ENCODE assay signal across 8 cellular contexts in genomic region chr1:149812893-149813801, GRCh38. TPM values are rescaled to one million over a fixed set of nuclear protein-coding genes. Genes with fewer than 3 reads are reported as not detected.
DNase-seq lines count a peak whose midpoint lies in the region; ATAC-seq, FAIRE-seq and TF ChIP-seq lines count a peak whose summit lies in the region.
"Not testable (repeated sequence)": the region's sequence is repeated elsewhere in the genome, so short reads cannot be mapped to it uniquely, and the experiment has no call there.

No MANE protein-coding gene starts in this region.

- H2AK5ac ChIP-seq in H1 (ENCODE audit: low read depth, low read length) = not testable (repeated sequence)

- TF ChIP-seq CTCF in H1 (IDR thresholded peaks at IDR 0.05; ENCODE audit: control extremely low read depth in 1 of 3, insufficient read depth in 1 of 3, low read depth in 1 of 3, low read length in 3 of 3) = not testable (repeated sequence)

- H2BK12ac ChIP-seq in H1 (ENCODE audit: low read depth, low read length) = not testable (repeated sequence)

- not testable (repeated sequence) for H4K5ac ChIP-seq in H1 (ENCODE audit: insufficient read length, low read depth, low read length)

- H3K4ac ChIP-seq in H1 (replicated peaks; ENCODE audit: insufficient read length, low read depth, low read length) = not testable (repeated sequence)

- not testable (repeated sequence) for H3K27me3 ChIP-seq in H1 (replicated peaks in 1 of 4; ENCODE audit: control insufficient read depth in 3 of 4, extremely low read depth in 1 of 4, insufficient read depth in 3 of 4, low read length in 3 of 4)

- not testable (repeated sequence) for H3K4me1 ChIP-seq in H1 (replicated peaks in 1 of 4; ENCODE audit: control insufficient read depth in 3 of 4, insufficient read depth in 4 of 4, low read length in 3 of 4)

- not testable (repeated sequence) for H3K79me1 ChIP-seq in H1 (ENCODE audit: low read depth, low read length)

- CTCF ChIA-PET in H1 (lab: Charles Lee; ENCODE audit: partially characterized antibody) = not testable (repeated sequence)

- ATAC-seq in GM21528 (IDR thresholded peaks at IDR 0.05; ENCODE audit: low FRiP score, unreplicated experiment) = peak; percentile 20

- peak; percentile 74 for DNase-seq in CD1c-positive myeloid dendritic cell (ENCODE audit: extremely low spot score)
- peak; percentile 82 for DNase-seq in LoVo (ENCODE audit: low spot score)
- peak; percentile 93 for DNase-seq in OCI-M1 (lab: John Stamatoyannopoulos, UW)
- peak; percentile 46 for DNase-seq in activated CD8-positive, alpha-beta memory T cell treated with anti-CD3 and anti-CD28 coated beads, Interleukin-2, amount 50 U/mL, for 4 hours
- DNase-seq in H1 (ENCODE audit: low read depth in 1 of 2, low spot score in 2 of 2) = peak in 1 of 2 experiments; percentile 77
- peak; percentile 40 to 66 for DNase-seq in lung microvascular endothelial cell (ENCODE audit: low read depth in 2 of 2)
- DNase-seq in stimulated activated CD4-positive, alpha-beta T cell treated with anti-CD3 and anti-CD28 coated beads, Interleukin-2, amount 100 ng/mL, for 4 hours (ENCODE audit: low read depth) = peak; percentile 25

- not testable (repeated sequence) for TF ChIP-seq EP300 in H1 (IDR thresholded peaks at IDR 0.05; ENCODE audit: borderline replicate concordance in 1 of 2, low read depth in 2 of 2, low read length in 2 of 2)

- not testable (repeated sequence) for H2BK5ac ChIP-seq in H1 (ENCODE audit: low read depth, low read length)

- H3K79me2 ChIP-seq in H1 (ENCODE audit: control insufficient read depth in 1 of 2, insufficient read depth in 2 of 2, low read length in 2 of 2) = not testable (repeated sequence)

- POLR2A ChIA-PET in H1 (lab: Charles Lee; ENCODE audit: partially characterized antibody) = interaction anchor here (1.8 to 2.9 kb wide), 3 partner anchors 31 to 75 kb away, joined by 7 to 18 read pairs (median 8); a partner anchor contains a TSS

- not testable (repeated sequence) for H3K23me2 ChIP-seq in H1 (ENCODE audit: low read depth, low read length)

- H2BK120ac ChIP-seq in H1 (replicated peaks; ENCODE audit: low read depth, low read length) = not testable (repeated sequence)

- H2BK15ac ChIP-seq in H1 (ENCODE audit: low read length) = not testable (repeated sequence)

- H3K36me3 ChIP-seq in H1 (ENCODE audit: control insufficient read depth in 2 of 4, insufficient read depth in 4 of 4, low read length in 3 of 4) = not testable (repeated sequence)

- 0% methylated on average over 44 of the region's 62 CpGs; no CpG with 5 or more reads in 1 of the 2 experiments for WGBS in H1 (ENCODE audit: extremely low coverage in 1 of 2, insufficient coverage in 1 of 2, insufficient read length in 1 of 2, insufficient replicate concordance in 2 of 2, low coverage in 1 of 2, low lambda C conversion rate in 2 of 2, missing lambda C conversion rate in 1 of 2), 2 experiments

- not testable (repeated sequence) for H4K20me1 ChIP-seq in H1 (replicated peaks in 1 of 2; ENCODE audit: control insufficient read depth in 1 of 2, insufficient read depth in 2 of 2, low read length in 2 of 2)

- not testable (repeated sequence) for H2AFZ ChIP-seq in H1 (ENCODE audit: low read length)

- not testable (repeated sequence) for H2BK20ac ChIP-seq in H1 (ENCODE audit: low read length)

- H3K18ac ChIP-seq in H1 (ENCODE audit: extremely low read depth, low read length) = not testable (repeated sequence)

- not testable (repeated sequence) for H3K56ac ChIP-seq in H1 (replicated peaks; ENCODE audit: insufficient read length, low read depth, low read length)

- H4K91ac ChIP-seq in H1 (replicated peaks; ENCODE audit: insufficient read length, low read length) = not testable (repeated sequence)

- H3K9ac ChIP-seq in H1 (replicated peaks in 1 of 4; ENCODE audit: extremely low read depth in 1 of 4, low read depth in 3 of 4, low read length in 3 of 4) = peak overlapping the region in 3 of 4 experiments; percentile 60 to 78 (median 66); a peak in 6 of 7 replicates

- not testable (repeated sequence) for H3K27ac ChIP-seq in H1 (ENCODE audit: low read depth, low read length)

- not testable (repeated sequence) for TF ChIP-seq RAD21 in H1 (IDR thresholded peaks at IDR 0.05 in 1 of 2, conservative IDR thresholded peaks at IDR 0.05 in 1 of 2; ENCODE audit: low read depth in 2 of 2, low read length in 2 of 2)

- FAIRE-seq in H1 (lab: Jason Lieb, UNC) = not testable (repeated sequence)

- H3K14ac ChIP-seq in H1 (ENCODE audit: insufficient read length) = not testable (repeated sequence)

- H3K4me3 ChIP-seq in H1 (ENCODE audit: extremely low read depth in 1 of 4, insufficient read depth in 2 of 4, low read depth in 3 of 4, low read length in 4 of 4) = peak overlapping the region; percentile 37 to 69 (median 50)

- TF ChIP-seq POLR2A in H1 (IDR thresholded peaks at IDR 0.05; ENCODE audit: control extremely low read depth in 1 of 2, low read depth in 2 of 2, low read length in 2 of 2) = peak; percentile 77 to 78

- H4K8ac ChIP-seq in H1 (ENCODE audit: extremely low read depth, insufficient read depth, low read length) = not testable (repeated sequence)

- not testable (repeated sequence) for H3K9me3 ChIP-seq in H1 (ENCODE audit: insufficient read depth in 2 of 2, low read depth in 1 of 2, low read length in 1 of 2)

- H3K23ac ChIP-seq in H1 (ENCODE audit: insufficient read length) = not testable (repeated sequence)

- peak overlapping the region; percentile 59 to 69; a peak in 3 of 4 replicates for H3K4me2 ChIP-seq in H1 (ENCODE audit: insufficient read depth in 1 of 2, low read depth in 2 of 2, low read length in 2 of 2)

TF ChIP-seq in H1, 55 proteins besides CTCF, POLR2A, EP300 and RAD21:
- peak; percentile 39; the same call in 1 of the 2 replicates for TF ChIP-seq ATF2 (IDR thresholded peaks at IDR 0.05; ENCODE audit: low read length)
- 0 out of 2 replicates have a peak, but pooled peaks have one; percentile 18 for TF ChIP-seq PHF8 (conservative IDR thresholded peaks at IDR 0.05; ENCODE audit: low read depth, low read length)
- TF ChIP-seq GTF2F1 (IDR thresholded peaks at IDR 0.05; ENCODE audit: borderline replicate concordance, low read depth, low read length) = peak; percentile 71
- peak; percentile 53; the same call in 1 of the 2 replicates for TF ChIP-seq SP1 (IDR thresholded peaks at IDR 0.05; ENCODE audit: low read depth, low read length)
- TF ChIP-seq TAF1 (IDR thresholded peaks at IDR 0.05; ENCODE audit: low read depth, low read length) = peak; percentile 68
- TF ChIP-seq TBP (IDR thresholded peaks at IDR 0.05; ENCODE audit: low read depth, low read length) = peak; percentile 89
- TF ChIP-seq POLR2AphosphoS5 (IDR thresholded peaks at IDR 0.05; ENCODE audit: low read depth, low read length) = peak; percentile 84

RNA-seq across cellular contexts. Expression of gene FCGR1A, which starts 30.7 kb away (rescaled TPM):
- total RNA-seq in H1 (2021; fragmentation: NEBNext Ultra II Directional; extraction: Animal tissue kit (Norgen Biotek cat#: 25700)) = not detected in 2 replicates
- not detected in 2 replicates for polyA plus RNA-seq in H1 (2011; rRNA removed)
- not detected for polyA plus RNA-seq in H1 (2011; cell fraction: cytosol; rRNA removed)
- not detected for polyA plus RNA-seq in H1 (2011; cell fraction: nucleus; rRNA removed)
- 0.48 TPM in 1 of 4 replicates, not detected in the others for polyA plus RNA-seq in H1 (2012, experiment 1 of 2)
- polyA plus RNA-seq in H1 (2012, experiment 2 of 2) = not detected
- polyA plus RNA-seq in H1 (2013, experiment 1 of 2) = not detected
- not detected for polyA plus RNA-seq in H1 (2013, experiment 2 of 2)
- polyA minus RNA-seq in H1 (2011; rRNA and poly(A)+ RNA removed) = not detected in 2 replicates
- not detected for polyA minus RNA-seq in H1 (2011; cell fraction: cytosol; rRNA and poly(A)+ RNA removed)
- polyA minus RNA-seq in H1 (2011; cell fraction: nucleus; rRNA and poly(A)+ RNA removed) = not detected
- total RNA-seq in lung microvascular endothelial cell = not detected in 2 replicates
